ENCODE assay signal across 9 cellular contexts in the genomic region with DNA sequence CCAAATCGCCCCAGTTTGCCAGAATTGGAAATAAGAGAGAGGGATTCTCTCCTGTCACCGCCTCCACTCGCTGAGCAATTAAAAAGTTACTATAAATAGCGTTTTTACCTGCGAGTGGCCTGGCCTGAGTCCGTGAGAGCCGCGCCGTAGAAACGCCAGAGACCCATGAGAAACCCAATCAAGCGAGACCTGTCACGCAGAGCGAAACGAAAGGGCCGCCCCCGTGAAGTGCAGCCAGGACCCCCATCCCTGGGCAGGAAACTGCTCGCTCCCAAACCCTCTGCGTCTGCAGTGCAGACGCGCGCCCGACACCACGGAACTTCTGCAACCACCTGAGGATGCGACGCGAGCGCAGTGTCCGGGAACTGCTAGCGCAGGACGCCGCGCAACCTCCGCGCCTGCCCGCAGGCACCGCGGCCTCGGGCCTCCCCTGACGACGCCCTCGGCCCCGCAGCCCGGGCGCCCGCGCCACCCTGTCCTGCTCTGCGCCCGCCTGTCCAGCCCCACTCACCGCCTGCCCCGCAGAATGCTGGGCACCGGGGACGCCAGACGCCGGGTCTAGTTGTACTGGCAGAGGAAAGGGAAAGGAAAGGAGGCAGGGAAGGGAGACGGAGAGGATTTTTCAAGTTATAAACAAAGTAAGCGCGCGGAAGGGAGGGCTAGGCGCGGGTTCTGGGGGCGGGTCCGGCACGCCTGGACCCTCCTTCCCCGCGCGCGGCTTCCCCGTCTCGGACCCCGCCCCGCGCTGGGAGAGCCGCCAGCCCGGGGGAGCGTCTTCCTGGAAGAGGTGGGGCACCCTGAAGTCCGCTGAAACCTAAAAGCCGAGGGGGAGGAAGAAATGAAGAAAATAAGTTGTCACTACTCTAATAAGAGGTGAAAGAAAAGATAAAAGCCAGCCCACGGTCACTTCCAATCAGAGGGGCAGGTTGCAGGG. TPM values are rescaled to one million over a fixed set of nuclear protein-coding genes. Genes with fewer than 3 reads are reported as not detected.
DNase-seq lines count a peak whose midpoint lies in the region; ATAC-seq and TF ChIP-seq lines count a peak whose summit lies in the region.
"Had no signal": no experiment of that assay in that cellular context is flagged by ENCODE, and none has a peak within 500 bp of the region (broad histone marks: within the 10 kb centered on the region; RNA-seq: fewer than 3 reads in every experiment).

A gene with protein sequence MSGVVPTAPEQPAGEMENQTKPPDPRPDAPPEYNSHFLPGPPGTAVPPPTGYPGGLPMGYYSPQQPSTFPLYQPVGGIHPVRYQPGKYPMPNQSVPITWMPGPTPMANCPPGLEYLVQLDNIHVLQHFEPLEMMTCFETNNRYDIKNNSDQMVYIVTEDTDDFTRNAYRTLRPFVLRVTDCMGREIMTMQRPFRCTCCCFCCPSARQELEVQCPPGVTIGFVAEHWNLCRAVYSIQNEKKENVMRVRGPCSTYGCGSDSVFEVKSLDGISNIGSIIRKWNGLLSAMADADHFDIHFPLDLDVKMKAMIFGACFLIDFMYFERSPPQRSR (minus strand): TSS at position 657 of the 934 bp plus-strand sequence. CDS start 29,034 bp downstream, outside the sequence.

- no peaks in the 10 kb centered on the region for H3F3A ChIP-seq in GM23338 (replicated peaks; ENCODE audit: low read depth)

- H3K27me3 ChIP-seq in GM23338 (ENCODE audit: insufficient read depth) (peaks cover 9% of the 10 kb centered on the region; the same call in 1 of the 2 replicates), ascending aorta (no peaks in the 10 kb centered on the region), heart right ventricle (peaks cover 0 to 20% (median 0%) of the 10 kb centered on the region in 7 donors)
- H3K27me3 ChIP-seq: BLaER1 had no signal

- peaks cover 44% of the 10 kb centered on the region for H3K9me3 Mint-ChIP-seq in GM23338
- H3K9me3 Mint-ChIP-seq in osteocyte (ENCODE audit: unreplicated experiment) = peaks cover 10% of the 10 kb centered on the region

- DNase-seq in NCI-H1092 treated with DMSO at 0.1 percent for 48 hours (lab: John Stamatoyannopoulos, UW) = peak; percentile 1
- no peak for DNase-seq in NCI-H1092 (lab: John Stamatoyannopoulos, UW)
- peak; percentile 73 for DNase-seq in GM23338 (ENCODE audit: low spot score)
- peak; percentile 31 for DNase-seq in NCI-H345 treated with DMSO at 0.1 percent for 48 hours (lab: John Stamatoyannopoulos, UW; ENCODE audit: unreplicated experiment)
- DNase-seq in ascending aorta (ENCODE audit: low spot score in 2 of 2) = peak in 1 of 2 donors; percentile 89
- peak; percentile 86 to 87 for DNase-seq in heart right ventricle
- no peak for DNase-seq in osteocyte (ENCODE audit: extremely low spot score, unreplicated experiment)
- no peak for DNase-seq in central memory CD4-positive, alpha-beta T cell

- peaks cover 0 to 7% of the 10 kb centered on the region in 2 donors for H3K9me3 ChIP-seq in ascending aorta
- peaks cover 0 to 23% (median 5%) of the 10 kb centered on the region in 11 donors for H3K9me3 ChIP-seq in heart right ventricle

- 1% methylated on average over 78 of the region's 78 CpGs for WGBS in heart right ventricle, 2 donors

- 0 out of 2 replicates have a peak, but pooled peaks cover 4% of the 10 kb centered on the region for H3K4me1 ChIP-seq in GM23338 (ENCODE audit: insufficient read depth)
- peaks cover 0 to 5% of the 10 kb centered on the region in 2 donors for H3K4me1 ChIP-seq in ascending aorta
- peaks cover 0 to 38% (median 18%) of the 10 kb centered on the region in 9 donors for H3K4me1 ChIP-seq in heart right ventricle
- H3K4me1 ChIP-seq: BLaER1 had no signal

- H3K9me2 ChIP-seq in GM23338 (ENCODE audit: insufficient read depth) = no peaks in the 10 kb centered on the region

- intact Hi-C loops in ascending aorta (cut with DNase I) (loop anchor here (2.0 to 5.0 kb wide), 3 partner anchors 24 to 88 kb away; a partner anchor contains a TSS), heart right ventricle (cut with DNase I) (loop anchor here in 1 of 10 donors (1.0 to 10.0 kb wide), 2 partner anchors 28 to 54 kb away; no protein-coding TSS in a partner anchor)

- no peaks in the 10 kb centered on the region for H3K79me2 ChIP-seq in GM23338 (replicated peaks; ENCODE audit: insufficient read depth)

- H3K4me3 Mint-ChIP-seq in GM23338 (peak within 1 kb of the TSS; percentile 83), osteocyte (ENCODE audit: unreplicated experiment) (peak within 1 kb of the TSS; percentile 87)

- H3K27ac ChIP-seq in GM23338 (ENCODE audit: low read depth) = no peak within 1 kb of the TSS
- H3K27ac ChIP-seq in ascending aorta = peak within 1 kb of the TSS; percentile 96 to 100
- peak within 1 kb of the TSS; percentile 83 to 92 (median 90) for H3K27ac ChIP-seq in heart right ventricle
- H3K27ac ChIP-seq: BLaER1 had no signal

- H3K4me1 Mint-ChIP-seq in GM23338 (no peaks in the 10 kb centered on the region; the same call in 2 of the 3 replicates), osteocyte (ENCODE audit: unreplicated experiment) (peaks cover 33% of the 10 kb centered on the region)

- H3K36me3 Mint-ChIP-seq in GM23338 (ENCODE audit: low read depth) (peaks cover 38% of the 10 kb centered on the region), osteocyte (ENCODE audit: unreplicated experiment) (peaks cover 6% of the 10 kb centered on the region)

- TF ChIP-seq CTCF in GM23338 (conservative IDR thresholded peaks at IDR 0.05; ENCODE audit: low read depth in 2 of 2) (no peak), ascending aorta (IDR thresholded peaks at IDR 0.05) (no peak), heart right ventricle (IDR thresholded peaks at IDR 0.05) (no peak), osteocyte (IDR thresholded peaks at IDR 0.05) (no peak)

- H3K27me3 Mint-ChIP-seq in GM23338 (ENCODE audit: insufficient read depth, low read depth, poor library complexity) (peaks cover 2% of the 10 kb centered on the region), osteocyte (ENCODE audit: unreplicated experiment) (no peaks in the 10 kb centered on the region)

- peak within 1 kb of the TSS; percentile 99 for H2AFZ ChIP-seq in GM23338

- H3K4me3 ChIP-seq in GM23338 = peak within 1 kb of the TSS; percentile 85
- peak within 1 kb of the TSS; percentile 89 to 97 for H3K4me3 ChIP-seq in ascending aorta
- H3K4me3 ChIP-seq in heart right ventricle = peak within 1 kb of the TSS; percentile 54 to 84 (median 68)
- H3K4me3 ChIP-seq: BLaER1 had no signal

- H3K27ac Mint-ChIP-seq in GM23338 (no peak within 1 kb of the TSS), osteocyte (ENCODE audit: unreplicated experiment) (peak within 1 kb of the TSS; percentile 81)

- H3K4me2 ChIP-seq in GM23338 = peak within 1 kb of the TSS; percentile 82
- H3K4me2 ChIP-seq: BLaER1 had no signal

- H4K20me1 ChIP-seq in GM23338 (replicated peaks; ENCODE audit: insufficient read depth) = no peaks in the 10 kb centered on the region
- H4K20me1 ChIP-seq: BLaER1 had no signal

- peaks cover 9% of the 10 kb centered on the region; the same call in 1 of the 2 replicates for H3K36me3 ChIP-seq in GM23338 (ENCODE audit: insufficient read depth)
- no peaks in the 10 kb centered on the region for H3K36me3 ChIP-seq in ascending aorta
- no peaks in the 10 kb centered on the region for H3K36me3 ChIP-seq in heart right ventricle
- H3K36me3 ChIP-seq: BLaER1 had no signal

- ATAC-seq in GM23338 (peak; percentile 97), heart right ventricle (peak; percentile 95 to 98 (median 96))

RNA-seq across cellular contexts. Expression of the gene that starts here (rescaled TPM):
- total RNA-seq in GM23338 (2014; rRNA removed; shearing (Covaris generic)) = 5.2 TPM in 2 replicates
- polyA plus RNA-seq in GM23338 (2016; fragmentation: Nextera tagmentation; extraction: Ambion mirVana) (1.4 and 2.9 TPM in 2 replicates), heart right ventricle (1 to 10 TPM; 4.6 to 9.5 TPM)
- total RNA-seq in ascending aorta (87.2 TPM), heart right ventricle (10 to 100 TPM in 6 of 10 donors, 1 to 10 TPM in 4; 8.1 to 16.4 (median 12.0) TPM), osteocyte (43.4 and 44.3 TPM in 2 replicates)

Comparison
In these comparisons a context has a peak if more than half of its experiments do, and no peak if none do; other contexts are left out.
1. DNase-seq: peak in NCI-H1092 treated with DMSO at 0.1 percent for 48 hours (single experiment), GM23338 (single experiment), NCI-H345 treated with DMSO at 0.1 percent for 48 hours (single experiment) and heart right ventricle (2 of 2); none in NCI-H1092 (single experiment), osteocyte (single experiment) and central memory CD4-positive, alpha-beta T cell (single experiment).
2. Peak in every context shown above with its lines, with median percentiles within 50 percentile points of each other: H3K4me3 ChIP-seq.